8 cellular contexts compared by ENCODE assay signal in the genomic region with DNA sequence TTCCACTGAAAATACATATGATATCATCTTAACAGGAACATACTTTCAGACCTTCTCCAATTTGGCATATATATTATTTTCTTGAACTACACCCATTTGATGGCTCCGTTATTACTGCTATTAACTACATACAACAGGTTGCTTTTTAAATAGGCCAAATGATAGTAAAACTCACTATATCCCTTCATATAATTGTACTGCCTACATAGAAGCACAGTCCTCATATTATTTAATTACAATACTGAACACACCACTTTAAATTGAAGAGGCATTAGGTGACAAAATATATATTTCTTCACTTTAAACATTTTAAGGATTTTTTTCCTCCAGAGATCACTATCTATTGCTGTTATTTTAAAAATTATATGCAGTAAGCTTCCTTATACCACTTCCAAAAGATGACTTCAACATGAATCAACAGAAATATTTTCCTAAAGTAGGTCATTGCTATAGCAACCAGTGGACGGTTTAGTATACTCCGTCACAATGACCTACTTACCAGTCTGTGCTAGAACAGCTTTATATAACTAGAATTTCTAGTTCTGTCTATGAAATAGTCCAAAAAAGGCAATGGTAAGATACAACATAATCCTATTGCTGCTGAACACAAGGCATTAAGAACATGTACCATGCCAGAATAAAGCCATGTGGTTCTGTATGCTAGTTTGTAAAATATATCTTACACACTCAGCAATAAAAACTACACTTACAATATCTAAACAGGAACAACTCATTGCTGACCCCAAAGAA.
DNase-seq lines count a peak whose midpoint lies in the region; ATAC-seq and TF ChIP-seq lines count a peak whose summit lies in the region.

No MANE protein-coding gene starts in this region.

- ATAC-seq in GM19452 (IDR thresholded peaks at IDR 0.05; ENCODE audit: unreplicated experiment): no peak

- no peaks in the 10 kb centered on the region for H3K36me3 ChIP-seq in subcutaneous abdominal adipose tissue (ENCODE audit: control insufficient read depth in 5 of 5, insufficient read depth in 5 of 5, low read length in 5 of 5)

- DNase-seq in EH (ENCODE audit: low read depth) (peak; percentile 93), NCI-H2196 (lab: John Stamatoyannopoulos, UW; ENCODE audit: unreplicated experiment) (peak; percentile 93), cardiac fibroblast (ENCODE audit: low read depth in 2 of 2) (peak; percentile 96 to 98), NCI-H524 treated with DMSO at 0.1 percent for 48 hours (lab: John Stamatoyannopoulos, UW) (no peak)
- no peak for DNase-seq in activated CD4-positive, alpha-beta T cell treated with anti-CD3 and anti-CD28 coated beads for 48 hours

- TF ChIP-seq CTCF in cardiac fibroblast (IDR thresholded peaks at IDR 0.05; ENCODE audit: low read depth, low read length): no peak

- H3K27ac ChIP-seq in layer of hippocampus (ENCODE audit: low read depth, low read length) (peak overlapping the region; percentile 58), subcutaneous abdominal adipose tissue (ENCODE audit: low read depth, low read length) (peak overlapping the region; percentile 64)

- no peaks in the 10 kb centered on the region for H3K9me3 ChIP-seq in subcutaneous abdominal adipose tissue (ENCODE audit: control insufficient read depth in 5 of 5, low read length in 5 of 5)

- H3K4me3 ChIP-seq in cardiac fibroblast (replicated peaks in 1 of 2; ENCODE audit: low read depth in 2 of 2, low read length in 2 of 2) (no peak overlapping the region), subcutaneous abdominal adipose tissue (ENCODE audit: low read depth in 1 of 5, low read length in 5 of 5) (peak overlapping the region in 1 of 5 donors; percentile 22)

- H3K9ac ChIP-seq in subcutaneous abdominal adipose tissue (ENCODE audit: low read length in 5 of 5): peak overlapping the region in 1 of 5 donors; percentile 75

- H3K27me3 ChIP-seq in layer of hippocampus (ENCODE audit: control insufficient read depth, insufficient read depth, low read length): no peaks in the 10 kb centered on the region
- no peaks in the 10 kb centered on the region for H3K27me3 ChIP-seq in subcutaneous abdominal adipose tissue (ENCODE audit: control insufficient read depth in 5 of 5, insufficient read depth in 4 of 5, low read length in 5 of 5)

- peaks cover 0 to 13% (median 12%) of the 10 kb centered on the region in 5 donors for H3K4me1 ChIP-seq in subcutaneous abdominal adipose tissue (ENCODE audit: control insufficient read depth in 5 of 5, insufficient read depth in 5 of 5, low read length in 5 of 5)

Comparison
In these comparisons a context has a peak if more than half of its experiments do, and no peak if none do; other contexts are left out.
1. DNase-seq: peak in EH (single experiment), NCI-H2196 (single experiment) and cardiac fibroblast (2 of 2); none in NCI-H524 treated with DMSO at 0.1 percent for 48 hours (single experiment) and activated CD4-positive, alpha-beta T cell treated with anti-CD3 and anti-CD28 coated beads for 48 hours (single experiment).